ENCODE assay signal across 20 cellular contexts in genomic region chr7:2968616-2969397, GRCh38.
DNase-seq lines count a peak whose midpoint lies in the region; ATAC-seq and TF ChIP-seq lines count a peak whose summit lies in the region.
"Had no signal": no experiment of that assay in that cellular context is flagged by ENCODE, and none has a peak within 500 bp of the region (broad histone marks: within the 10 kb centered on the region; RNA-seq: fewer than 3 reads in every experiment).

No MANE protein-coding gene starts in this region.

- H3K4me3 Mint-ChIP-seq in activated naive CD4-positive, alpha-beta T cell treated with anti-CD3 and anti-CD28 coated beads for 36 hours = no peak overlapping the region
- H3K4me3 Mint-ChIP-seq: CD8-positive, alpha-beta memory T cell had no signal

- no peak overlapping the region for H3K4me3 ChIP-seq in Peyer's patch
- H3K4me3 ChIP-seq in upper lobe of right lung = no peak overlapping the region
- H3K4me3 ChIP-seq: pancreas, tibial nerve had no signal

- intact Hi-C loops in activated naive CD4-positive, alpha-beta T cell treated with anti-CD3 and anti-CD28 coated beads for 36 hours (cut with micrococcal nuclease) = no loop called here
- intact Hi-C loops in upper lobe of right lung (cut with DNase I) = no loop called here

- peaks cover 27% of the 10 kb centered on the region for H3K9me3 Mint-ChIP-seq in activated naive CD4-positive, alpha-beta T cell treated with anti-CD3 and anti-CD28 coated beads for 36 hours

- CTCF ChIA-PET in activated naive CD4-positive, alpha-beta T cell treated with anti-CD3 and anti-CD28 coated beads for 36 hours (lab: Charles Lee) = no interaction called here

- no peak for TF ChIP-seq POLR2A in Peyer's patch (IDR thresholded peaks at IDR 0.05)

- H3K27me3 Mint-ChIP-seq in activated naive CD4-positive, alpha-beta T cell treated with anti-CD3 and anti-CD28 coated beads for 36 hours (ENCODE audit: low read depth) = no peaks in the 10 kb centered on the region
- H3K27me3 Mint-ChIP-seq: CD8-positive, alpha-beta memory T cell; naive thymus-derived CD8-positive, alpha-beta T cell had no signal

- H3K27ac Mint-ChIP-seq in activated naive CD4-positive, alpha-beta T cell treated with anti-CD3 and anti-CD28 coated beads for 36 hours = no peak overlapping the region

- no peaks in the 10 kb centered on the region for H3K36me3 ChIP-seq in Peyer's patch
- no peaks in the 10 kb centered on the region for H3K36me3 ChIP-seq in upper lobe of right lung
- H3K36me3 ChIP-seq: pancreas, tibial nerve had no signal

- H3K4me1 Mint-ChIP-seq in activated naive CD4-positive, alpha-beta T cell treated with anti-CD3 and anti-CD28 coated beads for 36 hours (ENCODE audit: low read depth) = peaks cover 36% of the 10 kb centered on the region

- no peak overlapping the region for H3K27ac ChIP-seq in Peyer's patch
- no peak overlapping the region for H3K27ac ChIP-seq in upper lobe of right lung
- H3K27ac ChIP-seq: pancreas, tibial nerve had no signal

- H3K27me3 ChIP-seq in Peyer's patch = no peaks in the 10 kb centered on the region
- no peaks in the 10 kb centered on the region for H3K27me3 ChIP-seq in upper lobe of right lung
- H3K27me3 ChIP-seq: pancreas, tibial nerve had no signal

- TF ChIP-seq CTCF in Peyer's patch (IDR thresholded peaks at IDR 0.05) (no peak), upper lobe of right lung (IDR thresholded peaks at IDR 0.05) (no peak)

- ATAC-seq in left lobe of liver = no peak
- ATAC-seq in upper lobe of right lung = no peak
- ATAC-seq in HG03135 (IDR thresholded peaks at IDR 0.05; ENCODE audit: unreplicated experiment) = no peak
- ATAC-seq: naive thymus-derived CD8-positive, alpha-beta T cell; pancreas had no signal

- DNase-seq in activated naive CD4-positive, alpha-beta T cell treated with anti-CD3 and anti-CD28 coated beads for 36 hours = peak; percentile 26
- no peak for DNase-seq in activated naive CD4-positive, alpha-beta T cell treated with anti-CD3 and anti-CD28 coated beads, Interleukin-2, amount 50 U/mL, for 16 hours
- DNase-seq in Peyer's patch (peak in 2 of 3 donors; percentile 11 to 26), left lobe of liver (ENCODE audit: low spot score) (peak; percentile 18), upper lobe of right lung (peak; percentile 51), NOMO-1 (lab: John Stamatoyannopoulos, UW; ENCODE audit: unreplicated experiment in 2 of 2) (no peak)
- DNase-seq: activated CD4-positive, alpha-beta T cell treated with anti-CD3 and anti-CD28 coated beads for 48 hours; activated T-cell treated with anti-CD3 and anti-CD28 coated beads, Interleukin-2, amount 50 U/mL, for 1 hour; CD8-positive, alpha-beta memory T cell; GOT3; mesendoderm; naive thymus-derived CD8-positive, alpha-beta T cell; NCI-H1092 treated with DMSO at 0.1 percent for 48 hours; NCI-H526 treated with DMSO at 0.1 percent for 48 hours; Right ventricle myocardium superior; stimulated activated CD4-positive, alpha-beta T cell treated with anti-CD3 and anti-CD28 coated beads, Interleukin-1b, Interleukin-23, amount 100 ng/mL, for 48 hours; stimulated activated naive CD4-positive, alpha-beta T cell treated with Interleukin-2 at 50 U/mL for 16 hours had no signal

- peaks cover 0 to 12% (median 0%) of the 10 kb centered on the region in 4 donors for H3K9me3 ChIP-seq in Peyer's patch
- H3K9me3 ChIP-seq in upper lobe of right lung = peaks cover 6% of the 10 kb centered on the region
- H3K9me3 ChIP-seq: pancreas had no signal

- H3K4me1 ChIP-seq in Peyer's patch = peaks cover 0 to 8% (median 3%) of the 10 kb centered on the region in 4 donors
- no peaks in the 10 kb centered on the region for H3K4me1 ChIP-seq in upper lobe of right lung
- H3K4me1 ChIP-seq: pancreas, tibial nerve had no signal

- H3K36me3 Mint-ChIP-seq in activated naive CD4-positive, alpha-beta T cell treated with anti-CD3 and anti-CD28 coated beads for 36 hours (ENCODE audit: low read depth) = peaks cover 45% of the 10 kb centered on the region

Comparison
In these comparisons a context has a peak if more than half of its experiments do, and no peak if none do; other contexts are left out.
1. DNase-seq: peak in activated naive CD4-positive, alpha-beta T cell treated with anti-CD3 and anti-CD28 coated beads for 36 hours (single experiment), Peyer's patch (2 of 3), left lobe of liver (single experiment) and upper lobe of right lung (single experiment); none in activated naive CD4-positive, alpha-beta T cell treated with anti-CD3 and anti-CD28 coated beads, Interleukin-2, amount 50 U/mL, for 16 hours (single experiment) and NOMO-1 (0 of 2).